8 cellular contexts compared by ENCODE assay signal in genomic region chr1:222644649-222645005, GRCh38. TPM values are rescaled to one million over a fixed set of nuclear protein-coding genes. Genes with fewer than 3 reads are reported as not detected.
DNase-seq lines count a peak whose midpoint lies in the region; ATAC-seq, FAIRE-seq and TF ChIP-seq lines count a peak whose summit lies in the region.

No MANE protein-coding gene starts in this region.

- RAD21 ChIA-PET in GM12878 (lab: Charles Lee; ENCODE audit: unreplicated experiment) = interaction anchor here (0.8 to 2.7 kb wide), 6 partner anchors 8 to 179 kb away, joined by 3 to 12 read pairs (median 6); partner anchors contain the start of genes AIDA, BROX and TAF1A

- H3K9me3 ChIP-seq in BLaER1 (no peaks in the 10 kb centered on the region), GM12878 (replicated peaks; ENCODE audit: control insufficient read depth, insufficient read depth, low read length) (no peaks in the 10 kb centered on the region), left lung (no peaks in the 10 kb centered on the region), tibial nerve (no peaks in the 10 kb centered on the region)

- H3K9ac ChIP-seq in BLaER1 = peak overlapping the region; percentile 96
- peak overlapping the region; percentile 92 for H3K9ac ChIP-seq in GM12878 (ENCODE audit: control insufficient read depth, insufficient read depth, low read length)

- POLR2A ChIA-PET in GM12878 (lab: Charles Lee) = interaction anchor here (0.6 to 2.4 kb wide), 6 partner anchors 8 to 68 kb away, joined by 3 to 19 read pairs (median 5); partner anchors contain the start of genes AIDA, BROX and TAF1A

- H3K27ac ChIP-seq in BLaER1 = peak overlapping the region; percentile 93
- H3K27ac ChIP-seq in GM12878 (ENCODE audit: control insufficient read depth, insufficient read depth) = peak overlapping the region; percentile 91
- peak overlapping the region; percentile 94 to 98 for H3K27ac ChIP-seq in left lung
- peak overlapping the region; percentile 79 to 96 (median 96) for H3K27ac ChIP-seq in tibial nerve

- H3K27me3 ChIP-seq in BLaER1 = no peaks in the 10 kb centered on the region
- no peaks in the 10 kb centered on the region for H3K27me3 ChIP-seq in GM12878 (replicated peaks in 1 of 2; ENCODE audit: control insufficient read depth in 2 of 2, insufficient read depth in 2 of 2, low read length in 1 of 2)
- no peaks in the 10 kb centered on the region for H3K27me3 ChIP-seq in left lung
- H3K27me3 ChIP-seq in tibial nerve = no peaks in the 10 kb centered on the region

- intact Hi-C loops in GM12878 (cut with micrococcal nuclease; ENCODE audit: unreplicated experiment) = loop anchor here (5.0 kb wide), 1 partner anchor 68 kb away; the partner anchor contains the start of genes AIDA and BROX
- intact Hi-C loops in left lung (cut with DNase I) = no loop called here

- DNase-seq in GM12878 (ENCODE audit: low read depth, low spot score) (no peak), left lung (no peak), tibial nerve (ENCODE audit: low spot score in 2 of 2) (no peak), cortex of kidney (lab: John Stamatoyannopoulos, UW) (no peak), SKM-1 treated with dmso at 0.1 percent for 144 hours (lab: John Stamatoyannopoulos, UW; ENCODE audit: unreplicated experiment) (no peak)
- DNase-seq in stimulated activated CD4-positive, alpha-beta T cell treated with anti-CD3 and anti-CD28 coated beads, Interleukin-4, amount 100 ng/mL, for 4 hours = no peak

- TF ChIP-seq EP300 in GM12878 (IDR thresholded peaks at IDR 0.05; ENCODE audit: borderline replicate concordance in 1 of 2, control insufficient read depth in 1 of 2, low read depth in 2 of 2, low read length in 2 of 2) (no peak), tibial nerve (IDR thresholded peaks at IDR 0.05) (no peak)

- peaks cover 18% of the 10 kb centered on the region for H3K79me2 ChIP-seq in GM12878 (ENCODE audit: control insufficient read depth, insufficient read depth, low read length)

- TSS peak; percentile 78 for BruUV-seq in GM12878 (replicated peaks; lab: Mats Ljungman, UMichigan)

- TF ChIP-seq CTCF in GM12878 (IDR thresholded peaks at IDR 0.05 in 2 of 3, conservative IDR thresholded peaks at IDR 0.05 in 1 of 3; ENCODE audit: control insufficient read depth in 2 of 3, extremely low read depth in 1 of 3, insufficient read depth in 1 of 3, low read depth in 3 of 3, low read length in 3 of 3) = no peak
- no peak for TF ChIP-seq CTCF in left lung (IDR thresholded peaks at IDR 0.05)
- no peak for TF ChIP-seq CTCF in tibial nerve (IDR thresholded peaks at IDR 0.05)

- ATAC-seq in HG03521 (IDR thresholded peaks at IDR 0.05; ENCODE audit: unreplicated experiment) (peak; percentile 9), GM12878 (peak; percentile 9; the same call in 2 of the 3 replicates), left lung (peak; percentile 5)

- TF ChIP-seq POLR2A in GM12878 (IDR thresholded peaks at IDR 0.05; ENCODE audit: low read depth, low read length) (no peak), tibial nerve (IDR thresholded peaks at IDR 0.05) (no peak)

- peak overlapping the region; percentile 83 for H3K4me3 ChIP-seq in BLaER1
- H3K4me3 ChIP-seq in GM12878 = peak overlapping the region; percentile 92
- H3K4me3 ChIP-seq in left lung = peak overlapping the region; percentile 67 to 78
- H3K4me3 ChIP-seq in tibial nerve = peak overlapping the region; percentile 56 to 86 (median 77)

- TF ChIP-seq RAD21 in GM12878 (IDR thresholded peaks at IDR 0.05; ENCODE audit: insufficient read depth, low read depth, low read length) = no peak

- H2AFZ ChIP-seq in GM12878 (ENCODE audit: control insufficient read depth, low read depth, low read length) = peak overlapping the region; percentile 94

- WGBS in GM12878 (ENCODE audit: insufficient coverage, insufficient replicate concordance, low lambda C conversion rate, missing lambda C conversion rate) = 3% methylated on average over 5 of the region's 5 CpGs
- WGBS in tibial nerve, 2 donors = 1 to 4% methylated on average over 5 of the region's 5 CpGs

- in situ Hi-C loops in GM12878 (cut with MboI) = no loop called here

- H3K36me3 ChIP-seq in BLaER1 (peaks cover 31% of the 10 kb centered on the region), GM12878 (ENCODE audit: control insufficient read depth in 2 of 2, insufficient read depth in 2 of 2, low read length in 1 of 2) (peaks cover under 1 to 2% of the 10 kb centered on the region in 2 experiments; a peak in 2 of 4 replicates), left lung (peaks cover 0 to 28% of the 10 kb centered on the region in 2 donors), tibial nerve (peaks cover 0 to 9% (median 0%) of the 10 kb centered on the region in 3 donors)

- peaks cover 18% of the 10 kb centered on the region for H3K4me1 ChIP-seq in BLaER1
- 0 out of 2 replicates have a peak, but pooled peaks cover 4% of the 10 kb centered on the region for H3K4me1 ChIP-seq in GM12878 (ENCODE audit: control insufficient read depth, insufficient read depth, low read length)
- peaks cover 4 to 27% of the 10 kb centered on the region in 2 donors for H3K4me1 ChIP-seq in left lung
- H3K4me1 ChIP-seq in tibial nerve = peaks cover 0 to 24% (median 9%) of the 10 kb centered on the region in 4 donors

- CTCF ChIA-PET in GM12878 (lab: Yijun Ruan, JAX) = interaction anchor here (1.0 to 3.6 kb wide), 6 partner anchors 10 to 479 kb away, joined by 3 to 21 read pairs (median 7); no protein-coding TSS in a partner anchor

- H3K4me2 ChIP-seq in BLaER1 (peak overlapping the region; percentile 72), GM12878 (ENCODE audit: control insufficient read depth, insufficient read depth) (peak overlapping the region; percentile 91)

- no peaks in the 10 kb centered on the region for H4K20me1 ChIP-seq in BLaER1
- H4K20me1 ChIP-seq in GM12878 (ENCODE audit: control insufficient read depth, insufficient read depth) = no peaks in the 10 kb centered on the region

- SMC1A ChIA-PET in GM12878 (lab: Charles Lee; ENCODE audit: uncharacterized antibody, unreplicated experiment) = interaction anchor here (0.7 to 3.8 kb wide), 10 partner anchors 8 to 180 kb away, joined by 3 to 23 read pairs (median 6); no protein-coding TSS in a partner anchor

- FAIRE-seq in GM12878 (lab: Jason Lieb, UNC) = no peak

TF ChIP-seq in GM12878, 131 proteins besides CTCF, POLR2A, EP300 and RAD21:
- TF ChIP-seq RELA (IDR thresholded peaks at IDR 0.05; ENCODE audit: borderline replicate concordance, partially characterized antibody) (no peak), TBL1XR1 (IDR thresholded peaks at IDR 0.05; ENCODE audit: low read depth, low read length) (no peak), SMAD5 (IDR thresholded peaks at IDR 0.05; ENCODE audit: low read depth) (0 out of 2 replicates have a peak, but pooled peaks have one; percentile 0), TCF12 (IDR thresholded peaks at IDR 0.05; ENCODE audit: low read depth, low read length) (no peak)

RNA-seq across cellular contexts. Expression of gene MIA3, which starts 26.7 kb away (rescaled TPM):
- total RNA-seq in GM12878 (2013; cell fraction: nucleolus; rRNA removed) = 86.2 and 103 TPM in 2 replicates
- total RNA-seq in GM12878 (2014; rRNA removed) (38.4 and 49.9 TPM in 2 replicates), GM12878 (2014; rRNA removed; fragmentation: Illumina TruSeq; extraction: Trizol) (33.5 and 37.0 TPM in 2 replicates), GM12878 (2021) (28.8 and 37.0 TPM in 2 replicates), left lung (10 to 100 TPM; 62.0 to 62.3 TPM), tibial nerve (10 to 100 TPM; 30.4 to 91.5 (median 61.0) TPM)
- 11.6 TPM for polyA plus RNA-seq in GM12878 (2011; ENCODE audit: low read depth)
- polyA plus RNA-seq in GM12878 (2011; rRNA removed) (23.7 and 49.0 TPM in 2 replicates), GM12878 (2014; fragmentation: Illumina TruSeq; extraction: Trizol) (42.9 and 50.8 TPM in 2 replicates), GM12878 (2014; fragmentation: Nextera tagmentation; extraction: Ambion mirVana) (10 to 100 TPM; 12.9 to 19.3 TPM), GM12878 (2014; rRNA removed) (26.6 and 28.9 TPM in 2 replicates), GM12878 (2016; fragmentation: Nextera tagmentation; extraction: Ambion mirVana) (10 to 100 TPM; 25.7 to 31.7 TPM)
- polyA plus RNA-seq in GM12878 (2011; cell fraction: cytosol; rRNA removed) = 48.1 and 56.5 TPM in 2 replicates
- polyA plus RNA-seq in GM12878 (2011; cell fraction: nucleus; rRNA removed) = 224 and 227 TPM in 2 replicates
- polyA plus RNA-seq in GM12878 (2012) = 24.0 and 26.3 TPM in 2 replicates
- 19.2 and 31.7 TPM in 2 replicates for polyA minus RNA-seq in GM12878 (2011; rRNA and poly(A)+ RNA removed)
- 18.6 and 19.3 TPM in 2 replicates for polyA minus RNA-seq in GM12878 (2011; cell fraction: cytosol; rRNA and poly(A)+ RNA removed)
- polyA minus RNA-seq in GM12878 (2011; cell fraction: nucleus; rRNA and poly(A)+ RNA removed) = 36.0 and 52.3 TPM in 2 replicates

RNA-seq across cellular contexts. Expression of gene TAF1A, which starts 54.9 kb away (rescaled TPM):
- 40.5 and 43.4 TPM in 2 replicates for total RNA-seq in GM12878 (2013; cell fraction: nucleolus; rRNA removed)
- 7.7 and 9.2 TPM in 2 replicates for total RNA-seq in GM12878 (2014; rRNA removed)
- 12.3 and 12.9 TPM in 2 replicates for total RNA-seq in GM12878 (2014; rRNA removed; fragmentation: Illumina TruSeq; extraction: Trizol)
- 7.5 and 10.1 TPM in 2 replicates for total RNA-seq in GM12878 (2021)
- 3.3 TPM for polyA plus RNA-seq in GM12878 (2011; ENCODE audit: low read depth)
- 13.6 and 18.2 TPM in 2 replicates for polyA plus RNA-seq in GM12878 (2011; rRNA removed)
- 4.4 and 5.1 TPM in 2 replicates for polyA plus RNA-seq in GM12878 (2011; cell fraction: cytosol; rRNA removed)
- polyA plus RNA-seq in GM12878 (2011; cell fraction: nucleus; rRNA removed) = 13.4 and 14.0 TPM in 2 replicates
- polyA plus RNA-seq in GM12878 (2012) = 3.6 and 4.5 TPM in 2 replicates
- polyA plus RNA-seq in GM12878 (2014; fragmentation: Illumina TruSeq; extraction: Trizol) = 9.8 and 11.1 TPM in 2 replicates
- polyA plus RNA-seq in GM12878 (2014; fragmentation: Nextera tagmentation; extraction: Ambion mirVana) = 10 to 100 TPM; 12.2 to 17.9 TPM
- polyA plus RNA-seq in GM12878 (2014; rRNA removed) = 6.8 and 9.9 TPM in 2 replicates
- 10 to 100 TPM; 11.8 to 13.4 TPM for polyA plus RNA-seq in GM12878 (2016; fragmentation: Nextera tagmentation; extraction: Ambion mirVana)
- 9.1 and 9.8 TPM in 2 replicates for polyA minus RNA-seq in GM12878 (2011; rRNA and poly(A)+ RNA removed)
- 2.5 and 6.9 TPM in 2 replicates for polyA minus RNA-seq in GM12878 (2011; cell fraction: cytosol; rRNA and poly(A)+ RNA removed)
- polyA minus RNA-seq in GM12878 (2011; cell fraction: nucleus; rRNA and poly(A)+ RNA removed) = 10.3 and 14.4 TPM in 2 replicates
- total RNA-seq in left lung = 1 to 10 TPM; 6.1 to 9.8 TPM
- 10 to 100 TPM in 1 of 4 donors, 1 to 10 TPM in 3; 3.9 to 14.4 (median 8.0) TPM for total RNA-seq in tibial nerve
